ENCODE assay signal across 18 cellular contexts in the genomic region with DNA sequence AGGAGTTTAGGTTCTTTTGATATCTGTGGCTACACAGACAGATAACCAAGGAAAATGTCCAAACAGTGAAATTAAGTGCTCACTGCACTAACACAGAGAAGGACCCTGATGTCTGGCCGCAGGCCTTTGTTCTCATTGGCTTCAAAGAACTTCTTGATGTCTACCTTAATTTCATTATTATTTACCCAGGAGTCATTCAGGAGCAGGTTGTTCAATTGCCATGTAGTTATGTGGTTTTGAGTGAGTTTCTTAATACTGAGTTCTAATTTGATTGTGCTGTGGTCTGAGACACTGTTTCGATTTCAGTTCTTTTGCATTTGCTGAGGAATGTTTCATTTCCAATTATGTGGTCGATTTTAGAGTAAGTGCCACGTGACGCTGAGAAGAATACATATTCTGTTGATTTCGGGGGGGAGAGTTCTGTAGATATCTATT. TPM values are rescaled to one million over a fixed set of nuclear protein-coding genes. Genes with fewer than 3 reads are reported as not detected.
A peak's percentile ranks its signal among the peaks of the same experiment; 100 is the strongest.
DNase-seq lines count a peak whose midpoint lies in the region; ATAC-seq and TF ChIP-seq lines count a peak whose summit lies in the region.
"Had no signal": no experiment of that assay in that cellular context is flagged by ENCODE, and none has a peak within 500 bp of the region (broad histone marks: within the 10 kb centered on the region; RNA-seq: fewer than 3 reads in every experiment).

No MANE protein-coding gene starts in this region.

- no peak overlapping the region for H3K4me3 ChIP-seq in esophagus squamous epithelium
- H3K4me3 ChIP-seq: thyroid gland had no signal

- H3K36me3 ChIP-seq in esophagus squamous epithelium = no peaks in the 10 kb centered on the region
- H3K36me3 ChIP-seq: thyroid gland had no signal

- no peak for TF ChIP-seq CTCF in natural killer cell (IDR thresholded peaks at IDR 0.05)
- TF ChIP-seq CTCF in esophagus squamous epithelium (IDR thresholded peaks at IDR 0.05) = no peak

- peaks cover 0 to 3% of the 10 kb centered on the region in 2 donors for H3K27me3 Mint-ChIP-seq in natural killer cell treated with Interleukin-12 subunit alpha and Interleukin-12 subunit beta and Interleukin-15 and Interleukin-18, amount 100 ng/mL, for 72 hours
- H3K27me3 Mint-ChIP-seq in natural killer cell (ENCODE audit: low read depth in 2 of 2) = peaks cover 0 to 2% of the 10 kb centered on the region in 2 donors
- peaks cover 13% of the 10 kb centered on the region for H3K27me3 Mint-ChIP-seq in T-helper 1 cell treated with Interleukin-12 subunit alpha and Interleukin-12 subunit beta and Interleukin-4 antibody, amounts not matched to agents 30 μg/mL and 1 μg/mL, for 36 hours (ENCODE audit: low read depth)

- H3K36me3 Mint-ChIP-seq in natural killer cell treated with Interleukin-12 subunit alpha and Interleukin-12 subunit beta and Interleukin-15 and Interleukin-18, amount 100 ng/mL, for 72 hours = no peaks in the 10 kb centered on the region
- H3K36me3 Mint-ChIP-seq in natural killer cell = no peaks in the 10 kb centered on the region
- no peaks in the 10 kb centered on the region for H3K36me3 Mint-ChIP-seq in T-helper 1 cell treated with Interleukin-12 subunit alpha and Interleukin-12 subunit beta and Interleukin-4 antibody, amounts not matched to agents 30 μg/mL and 1 μg/mL, for 36 hours (ENCODE audit: low read depth)

- no peak overlapping the region for H3K27ac ChIP-seq in esophagus squamous epithelium
- H3K27ac ChIP-seq: RWPE1, thyroid gland had no signal

- no peaks in the 10 kb centered on the region for H3K9me3 ChIP-seq in esophagus squamous epithelium
- H3K9me3 ChIP-seq: thyroid gland had no signal

- peaks cover 0 to 11% (median 4%) of the 10 kb centered on the region in 3 donors for H3K4me1 ChIP-seq in esophagus squamous epithelium
- H3K4me1 ChIP-seq: thyroid gland had no signal

- H3K4me1 Mint-ChIP-seq in natural killer cell treated with Interleukin-12 subunit alpha and Interleukin-12 subunit beta and Interleukin-15 and Interleukin-18, amount 100 ng/mL, for 72 hours (ENCODE audit: low read depth in 2 of 2) = peaks cover 3 to 26% of the 10 kb centered on the region in 2 donors
- H3K4me1 Mint-ChIP-seq in natural killer cell = no peaks in the 10 kb centered on the region
- H3K4me1 Mint-ChIP-seq in T-helper 1 cell treated with Interleukin-12 subunit alpha and Interleukin-12 subunit beta and Interleukin-4 antibody, amounts not matched to agents 30 μg/mL and 1 μg/mL, for 36 hours (ENCODE audit: low read depth) = peaks cover 10% of the 10 kb centered on the region

- H3K4me3 Mint-ChIP-seq in natural killer cell treated with Interleukin-12 subunit alpha and Interleukin-12 subunit beta and Interleukin-15 and Interleukin-18, amount 100 ng/mL, for 72 hours = peak overlapping the region; percentile 54
- no peak overlapping the region for H3K4me3 Mint-ChIP-seq in natural killer cell
- H3K4me3 Mint-ChIP-seq in T-helper 1 cell treated with Interleukin-12 subunit alpha and Interleukin-12 subunit beta and Interleukin-4 antibody, amounts not matched to agents 30 μg/mL and 1 μg/mL, for 36 hours = peak overlapping the region; percentile 50

- intact Hi-C loops in natural killer cell (cut with micrococcal nuclease) (no loop called here), posterior vena cava (cut with DNase I) (no loop called here), esophagus squamous epithelium (cut with DNase I) (no loop called here)

- TF ChIP-seq POLR2A in esophagus squamous epithelium (IDR thresholded peaks at IDR 0.05) = no peak

- ATAC-seq in natural killer cell treated with Interleukin-12 subunit alpha and Interleukin-12 subunit beta and Interleukin-15 and Interleukin-18, amount 100 ng/mL, for 72 hours = peak; percentile 11 to 60
- ATAC-seq in natural killer cell = no peak
- ATAC-seq in GM21447 (IDR thresholded peaks at IDR 0.05; ENCODE audit: unreplicated experiment) = peak; percentile 57
- ATAC-seq in GM21825 (IDR thresholded peaks at IDR 0.05; ENCODE audit: unreplicated experiment) = no peak
- ATAC-seq: left cardiac atrium had no signal

- 67 to 89% methylated on average over 6 of the region's 6 CpGs for WGBS in esophagus squamous epithelium, 2 donors

- H3K27me3 ChIP-seq in esophagus squamous epithelium = no peaks in the 10 kb centered on the region
- H3K27me3 ChIP-seq: thyroid gland had no signal

- no peaks in the 10 kb centered on the region for H3K9me3 Mint-ChIP-seq in natural killer cell treated with Interleukin-12 subunit alpha and Interleukin-12 subunit beta and Interleukin-15 and Interleukin-18, amount 100 ng/mL, for 72 hours
- H3K9me3 Mint-ChIP-seq in natural killer cell = no peaks in the 10 kb centered on the region
- H3K9me3 Mint-ChIP-seq in T-helper 1 cell treated with Interleukin-12 subunit alpha and Interleukin-12 subunit beta and Interleukin-4 antibody, amounts not matched to agents 30 μg/mL and 1 μg/mL, for 36 hours = no peaks in the 10 kb centered on the region

- peak overlapping the region; percentile 25 to 95 for H3K27ac Mint-ChIP-seq in natural killer cell treated with Interleukin-12 subunit alpha and Interleukin-12 subunit beta and Interleukin-15 and Interleukin-18, amount 100 ng/mL, for 72 hours
- H3K27ac Mint-ChIP-seq in natural killer cell = no peak overlapping the region
- H3K27ac Mint-ChIP-seq in T-helper 1 cell treated with Interleukin-12 subunit alpha and Interleukin-12 subunit beta and Interleukin-4 antibody, amounts not matched to agents 30 μg/mL and 1 μg/mL, for 36 hours = peak overlapping the region; percentile 33

- DNase-seq in natural killer cell treated with Interleukin-12 subunit alpha and Interleukin-12 subunit beta and Interleukin-15 and Interleukin-18, amount 100 ng/mL, for 72 hours (ENCODE audit: low spot score) = no peak
- DNase-seq in natural killer cell (no peak), posterior vena cava (ENCODE audit: low spot score) (no peak), esophagus squamous epithelium (lab: John Stamatoyannopoulos, UW) (no peak)
- no peak for DNase-seq in activated effector memory CD4-positive, alpha-beta T cell treated with anti-CD3 and anti-CD28 coated beads, Interleukin-2, amount 50 U/mL, for 16 hours
- DNase-seq: aorta; GF-D8; HCEC 1CT; left cardiac atrium; NCI-H345; NK-92 treated with Interleukin-12 subunit alpha and Interleukin-12 subunit beta, amount 100 ng/mL, for 24 hours; stimulated activated CD4-positive, alpha-beta T cell treated with anti-CD3 and anti-CD28 coated beads, Interleukin-4, amount 100 ng/mL, for 24 hours; stimulated activated CD8-positive, alpha-beta memory T cell treated with anti-CD3 and anti-CD28 coated beads, Interleukin-4, amount 100 ng/mL, for 48 hours; thyroid gland had no signal

RNA-seq across cellular contexts. Expression of gene LGALS8, which starts 15.2 kb away (rescaled TPM):
- total RNA-seq in natural killer cell treated with Interleukin-12 subunit alpha and Interleukin-12 subunit beta and Interleukin-15 and Interleukin-18, amount 100 ng/mL, for 72 hours = 100 to 1,000 TPM in 1 of 2 donors, 10 to 100 TPM in 1; 88.2 to 119 TPM
- total RNA-seq in natural killer cell = 100 to 1,000 TPM in 2 of 3 donors, 10 to 100 TPM in 1; 90.5 to 129 (median 114) TPM
- 10 to 100 TPM; 43.1 to 45.6 TPM for total RNA-seq in posterior vena cava
- 10 to 100 TPM; 45.2 to 70.6 (median 52.4) TPM for total RNA-seq in esophagus squamous epithelium

Comparison
In these comparisons a context has a peak if more than half of its experiments do, and no peak if none do; other contexts are left out.
1. ATAC-seq: peak in natural killer cell treated with Interleukin-12 subunit alpha and Interleukin-12 subunit beta and Interleukin-15 and Interleukin-18, amount 100 ng/mL, for 72 hours (2 of 2) and GM21447 (single experiment); none in natural killer cell (0 of 3) and GM21825 (single experiment).
2. H3K27ac Mint-ChIP-seq: peak in natural killer cell treated with Interleukin-12 subunit alpha and Interleukin-12 subunit beta and Interleukin-15 and Interleukin-18, amount 100 ng/mL, for 72 hours (2 of 2) and T-helper 1 cell treated with Interleukin-12 subunit alpha and Interleukin-12 subunit beta and Interleukin-4 antibody, amounts not matched to agents 30 μg/mL and 1 μg/mL, for 36 hours (single experiment); none in natural killer cell (0 of 2).